In genomic region chr7:100577103-100577502, GRCh38 we compare ENCODE assay signal across 1 cellular context.
TF ChIP-seq lines count a peak whose summit lies in the region.

No MANE protein-coding gene starts in this region.

TF ChIP-seq in HepG2, 621 proteins besides CTCF, POLR2A, EP300 and RAD21:
- TF ChIP-seq PCBP1 (IDR thresholded peaks at IDR 0.05; ENCODE audit: borderline replicate concordance, low read depth, low read length): no peak
- 0 out of 2 replicates have a peak, but pooled peaks have one; percentile 23 for TF ChIP-seq RBFOX2 (IDR thresholded peaks at IDR 0.05; ENCODE audit: low read depth, low read length)
- TF ChIP-seq ERF (CRISPR knock-in tag; IDR thresholded peaks at IDR 0.05): no peak
- no peak for TF ChIP-seq ZNF773 (CRISPR knock-in tag; IDR thresholded peaks at IDR 0.05; ENCODE audit: borderline replicate concordance)
- TF ChIP-seq RAD51 (IDR thresholded peaks at IDR 0.05; ENCODE audit: borderline replicate concordance): no peak
- peak; percentile 98 for TF ChIP-seq AGO1 (IDR thresholded peaks at IDR 0.05; ENCODE audit: low read depth, low read length, poor library complexity, severe bottlenecking)
- no peak for TF ChIP-seq ZNF563 (CRISPR knock-in tag; IDR thresholded peaks at IDR 0.05)
- peak; percentile 80 for TF ChIP-seq AGO2 (optimal IDR thresholded peaks at IDR 0.05; ENCODE audit: low read depth, low read length)
- TF ChIP-seq ZNF274 (CRISPR knock-in tag; IDR thresholded peaks at IDR 0.05): no peak
- TF ChIP-seq HNRNPK (IDR thresholded peaks at IDR 0.05; ENCODE audit: low read depth, low read length, poor library complexity, severe bottlenecking): peak; percentile 31
- TF ChIP-seq CENPT (CRISPR knock-in tag; IDR thresholded peaks at IDR 0.05; ENCODE audit: low read depth): no peak
- TF ChIP-seq MIXL1 (CRISPR knock-in tag; IDR thresholded peaks at IDR 0.05): no peak
- no peak for TF ChIP-seq TFE3 (CRISPR knock-in tag; IDR thresholded peaks at IDR 0.05)
